Comparison of ENCODE assay signal across 15 cellular contexts in the genomic region with DNA sequence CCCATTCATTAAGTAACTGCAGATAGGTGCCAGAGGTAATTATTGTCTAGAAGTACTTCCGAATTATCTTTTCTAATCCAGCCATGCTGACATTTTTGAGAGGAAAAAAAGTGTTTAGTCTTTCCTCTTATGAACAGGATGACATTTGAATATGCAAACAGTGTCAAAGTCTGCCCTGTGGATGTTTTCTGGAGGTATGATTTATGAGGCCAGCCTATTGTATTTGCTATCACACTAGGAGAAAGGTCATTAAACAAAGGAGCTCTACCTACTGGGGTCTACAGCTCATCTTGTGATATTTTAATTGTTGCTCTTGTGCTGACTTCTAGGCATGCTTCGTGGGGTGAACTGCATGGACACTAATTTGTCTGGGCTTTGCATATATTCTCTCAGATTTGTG.
DNase-seq lines count a peak whose midpoint lies in the region; ATAC-seq and TF ChIP-seq lines count a peak whose summit lies in the region.
"Had no signal": no experiment of that assay in that cellular context is flagged by ENCODE, and none has a peak within 500 bp of the region (broad histone marks: within the 10 kb centered on the region; RNA-seq: fewer than 3 reads in every experiment).

No MANE protein-coding gene starts in this region.

- intact Hi-C loops in mucosa of descending colon (cut with DNase I, micrococcal nuclease): no loop called here
- intact Hi-C loops in MCF 10A (cut with micrococcal nuclease): no loop called here
- intact Hi-C loops in CD8-positive, alpha-beta T cell (cut with DNase I, micrococcal nuclease): no loop called here

- ATAC-seq in mucosa of descending colon: peak; percentile 66
- no peak for ATAC-seq in HG03439 (IDR thresholded peaks at IDR 0.05; ENCODE audit: unreplicated experiment)
- no peak for ATAC-seq in CD8-positive, alpha-beta T cell
- ATAC-seq: GM12878, GM23338, HepG2 had no signal

- no peaks in the 10 kb centered on the region for H3K27me3 Mint-ChIP-seq in MCF 10A (ENCODE audit: insufficient read depth, unreplicated experiment)
- H3K27me3 Mint-ChIP-seq in CD8-positive, alpha-beta T cell (ENCODE audit: low read depth): peaks cover 12% of the 10 kb centered on the region
- H3K27me3 Mint-ChIP-seq: B cell had no signal

- H3K27ac Mint-ChIP-seq in MCF 10A (ENCODE audit: low read depth, unreplicated experiment): no peak overlapping the region
- H3K27ac Mint-ChIP-seq in CD8-positive, alpha-beta T cell: no peak overlapping the region
- H3K27ac Mint-ChIP-seq: B cell; CD4-positive, alpha-beta T cell; GM23338 had no signal

- H3K4me1 Mint-ChIP-seq in MCF 10A (ENCODE audit: insufficient read depth, unreplicated experiment): no peaks in the 10 kb centered on the region
- no peaks in the 10 kb centered on the region for H3K4me1 Mint-ChIP-seq in CD8-positive, alpha-beta T cell (ENCODE audit: low read depth)
- H3K4me1 Mint-ChIP-seq: B cell, GM23338 had no signal

- POLR2A ChIA-PET in MCF 10A (lab: Yijun Ruan, JAX): interaction anchor here (1.4 kb wide), 1 partner anchor 25 kb away, joined by 3 read pairs; no protein-coding TSS in a partner anchor
- POLR2A ChIA-PET in CD8-positive, alpha-beta T cell (lab: Charles Lee): no interaction called here

- no TSS peak for BruUV-seq in MCF 10A (replicated peaks; lab: Mats Ljungman, UMichigan)

- CTCF ChIA-PET in MCF 10A (lab: Yijun Ruan, JAX): interaction anchor here (0.6 to 1.0 kb wide), 3 partner anchors 8 to 737 kb away, joined by 3 read pairs; no protein-coding TSS in a partner anchor
- CTCF ChIA-PET in CD8-positive, alpha-beta T cell (lab: Charles Lee): no interaction called here

- DNase-seq in COR-L47 (lab: John Stamatoyannopoulos, UW) (peak; percentile 24), DMS53 treated with DMSO at 0.1 percent for 48 hours (lab: John Stamatoyannopoulos, UW; ENCODE audit: unreplicated experiment) (peak; percentile 8), NCI-H526 treated with DMSO at 0.1 percent for 48 hours (lab: John Stamatoyannopoulos, UW) (peak; percentile 78), mucosa of descending colon (no peak), MCF 10A (ENCODE audit: unreplicated experiment) (no peak)
- no peak for DNase-seq in CD8-positive, alpha-beta T cell
- DNase-seq: C1 segment of cervical spinal cord; CD4-positive, alpha-beta T cell; DMS79; H7 had no signal

- no peaks in the 10 kb centered on the region for H3K27me3 ChIP-seq in CD8-positive, alpha-beta T cell (ENCODE audit: insufficient read depth, low read length)

- H3K4me3 ChIP-seq in mucosa of descending colon: no peak overlapping the region
- H3K4me3 ChIP-seq in CD8-positive, alpha-beta T cell (ENCODE audit: low read depth, low read length): no peak overlapping the region
- H3K4me3 ChIP-seq: GM12878, GM23338 had no signal

- no peaks in the 10 kb centered on the region for H3K4me1 ChIP-seq in mucosa of descending colon (ENCODE audit: low read depth)
- no peaks in the 10 kb centered on the region for H3K4me1 ChIP-seq in CD8-positive, alpha-beta T cell (ENCODE audit: insufficient read depth, low read length)

- no peak overlapping the region for H3K27ac ChIP-seq in CD8-positive, alpha-beta T cell (ENCODE audit: low read depth, low read length)

- TF ChIP-seq CTCF in mucosa of descending colon (IDR thresholded peaks at IDR 0.05) (no peak), MCF 10A (IDR thresholded peaks at IDR 0.05; ENCODE audit: unreplicated experiment) (no peak)
- TF ChIP-seq CTCF in CD8-positive, alpha-beta T cell (IDR thresholded peaks at IDR 0.05): no peak

- H3K36me3 Mint-ChIP-seq in MCF 10A (ENCODE audit: insufficient read depth, unreplicated experiment): no peaks in the 10 kb centered on the region
- H3K36me3 Mint-ChIP-seq in CD8-positive, alpha-beta T cell: no peaks in the 10 kb centered on the region

- peaks cover 10% of the 10 kb centered on the region for H3K9me3 ChIP-seq in mucosa of descending colon
- no peaks in the 10 kb centered on the region for H3K9me3 ChIP-seq in CD8-positive, alpha-beta T cell (ENCODE audit: low read length)

- peaks cover 9% of the 10 kb centered on the region for H3K9me3 Mint-ChIP-seq in MCF 10A (ENCODE audit: unreplicated experiment)
- peaks cover 12% of the 10 kb centered on the region for H3K9me3 Mint-ChIP-seq in CD8-positive, alpha-beta T cell

- no peak overlapping the region for H3K4me3 Mint-ChIP-seq in MCF 10A (ENCODE audit: unreplicated experiment)
- no peak overlapping the region for H3K4me3 Mint-ChIP-seq in CD8-positive, alpha-beta T cell
- H3K4me3 Mint-ChIP-seq: B cell; CD4-positive, alpha-beta T cell; GM23338 had no signal

- no peaks in the 10 kb centered on the region for H3K36me3 ChIP-seq in mucosa of descending colon (ENCODE audit: low read depth)
- H3K36me3 ChIP-seq in CD8-positive, alpha-beta T cell (ENCODE audit: insufficient read depth, low read length): no peaks in the 10 kb centered on the region

Comparison
In these comparisons a context has a peak if more than half of its experiments do, and no peak if none do; other contexts are left out.
1. DNase-seq: peak in COR-L47 (single experiment), DMS53 treated with DMSO at 0.1 percent for 48 hours (single experiment) and NCI-H526 treated with DMSO at 0.1 percent for 48 hours (single experiment); none in mucosa of descending colon (0 of 3), MCF 10A (single experiment) and CD8-positive, alpha-beta T cell (0 of 7).